Comparison of ENCODE assay signal across 18 cellular contexts in the genomic region with DNA sequence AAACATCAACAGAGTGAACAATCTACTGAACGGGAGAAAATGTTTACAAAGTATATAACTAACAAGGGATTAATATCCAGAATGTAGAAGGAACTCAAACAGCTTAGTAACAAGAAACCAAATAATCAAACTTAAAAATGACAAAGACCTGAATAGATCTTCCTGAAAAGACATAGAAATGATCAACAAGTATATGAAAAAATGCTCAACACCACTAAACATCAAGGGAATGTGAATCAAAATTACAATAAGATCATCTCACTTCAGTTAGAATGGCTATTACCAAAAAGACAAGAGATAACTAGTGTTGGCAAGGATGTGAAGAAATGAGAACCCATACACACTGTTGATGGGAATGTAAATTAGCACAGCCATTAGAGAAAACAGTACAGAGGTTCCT.
"Had no signal": no experiment of that assay in that cellular context is flagged by ENCODE, and none has a peak within 500 bp of the region (broad histone marks: within the 10 kb centered on the region; RNA-seq: fewer than 3 reads in every experiment).

No MANE protein-coding gene starts in this region.

- H3K27ac ChIP-seq: RWPE1 had no signal

- DNase-seq: KBM-7, NCI-H1092 treated with DMSO at 0.1 percent for 48 hours, NCI-H1436, NCI-H187, NCI-H2029, NCI-H2081 treated with DMSO at 0.1 percent for 48 hours, NCI-H2171, NCI-H226, NCI-H446, NCI-H510A, NCI-H524 treated with DMSO at 0.1 percent for 48 hours, NCI-H69, NCI-H774, PC-3, SHP77 had no signal

- ATAC-seq: Panc1, PC-3, SK-N-SH treated with all-trans-retinoic acid at 6 μM for 48 hours had no signal
